8 cellular contexts compared by ENCODE assay signal in genomic region chr12:120230326-120230973, GRCh38. TPM values are rescaled to one million over a fixed set of nuclear protein-coding genes. Genes with fewer than 3 reads are reported as not detected.
DNase-seq lines count a peak whose midpoint lies in the region; ATAC-seq and TF ChIP-seq lines count a peak whose summit lies in the region.

No MANE protein-coding gene starts in this region.

- ATAC-seq in Panc1 (peak; percentile 32), HG03378 (IDR thresholded peaks at IDR 0.05; ENCODE audit: unreplicated experiment) (no peak), GM19023 (IDR thresholded peaks at IDR 0.05; ENCODE audit: unreplicated experiment) (no peak)

- H3K27ac ChIP-seq in Panc1 (ENCODE audit: low read length) = peak overlapping the region; percentile 100
- peak overlapping the region; percentile 100 for H3K27ac ChIP-seq in mesendoderm (ENCODE audit: low read depth, low read length)
- peak overlapping the region; percentile 85 for H3K27ac ChIP-seq in vagina

- no TSS peak for BruUV-seq in Panc1 (replicated peaks; lab: Mats Ljungman, UMichigan)

- DNase-seq in DMS53 (lab: John Stamatoyannopoulos, UW) (peak; percentile 30), DMS53 treated with DMSO at 0.1 percent for 48 hours (lab: John Stamatoyannopoulos, UW; ENCODE audit: unreplicated experiment) (no peak), Panc1 (ENCODE audit: low read depth, low spot score) (no peak), ecto neural progenitor cell (ENCODE audit: low spot score) (peak; percentile 85), mesendoderm (peak; percentile 100), vagina (ENCODE audit: extremely low spot score in 2 of 2) (peak in 1 of 2 donors; percentile 95)

- no peak overlapping the region for H2BK15ac ChIP-seq in mesendoderm (replicated peaks; ENCODE audit: low read depth)

- H3K9ac ChIP-seq in mesendoderm (ENCODE audit: low read length) = peak overlapping the region; percentile 90

- H4K5ac ChIP-seq in mesendoderm (ENCODE audit: low read length) = peak overlapping the region; percentile 72

- TF ChIP-seq POLR2A in vagina (IDR thresholded peaks at IDR 0.05) = no peak

- no peaks in the 10 kb centered on the region for H3K9me3 ChIP-seq in Panc1 (ENCODE audit: control insufficient read depth, insufficient read depth, low read depth, low read length)
- H3K9me3 ChIP-seq in vagina = no peaks in the 10 kb centered on the region

- H3K27me3 ChIP-seq in Panc1 (ENCODE audit: control insufficient read depth, insufficient read depth, low read length) (no peaks in the 10 kb centered on the region), mesendoderm (ENCODE audit: insufficient read depth, low read length, poor library complexity) (no peaks in the 10 kb centered on the region), vagina (no peaks in the 10 kb centered on the region)

- H3K18ac ChIP-seq in mesendoderm (ENCODE audit: low read length) = peak overlapping the region; percentile 99

- H3K79me1 ChIP-seq in mesendoderm (ENCODE audit: low read length) = peaks cover 16% of the 10 kb centered on the region

- peak overlapping the region; percentile 99 for H3K4ac ChIP-seq in mesendoderm (ENCODE audit: low read depth, low read length)

- H2AK5ac ChIP-seq in mesendoderm (ENCODE audit: low read length) = peak overlapping the region; percentile 99

- H3K4me1 ChIP-seq in Panc1 (ENCODE audit: control insufficient read depth, insufficient read depth, low read length) (peaks cover 99% of the 10 kb centered on the region), mesendoderm (ENCODE audit: control insufficient read depth, low read depth, low read length) (peaks cover 61% of the 10 kb centered on the region), vagina (peaks cover 92% of the 10 kb centered on the region)

- H3K36me3 ChIP-seq in Panc1 (ENCODE audit: control insufficient read depth, insufficient read depth, low read length) (peaks cover 8% of the 10 kb centered on the region), mesendoderm (ENCODE audit: control insufficient read depth, insufficient read depth, low read length) (peaks cover 6% of the 10 kb centered on the region), vagina (no peaks in the 10 kb centered on the region)

- H4K8ac ChIP-seq in mesendoderm (ENCODE audit: low read depth, low read length) = no peak overlapping the region

- peak overlapping the region; percentile 86 for H3K23ac ChIP-seq in mesendoderm (ENCODE audit: low read length)

- POLR2A ChIA-PET in Panc1 (lab: Charles Lee) = interaction anchor here (0.5 to 2.7 kb wide), 8 partner anchors 9 to 71 kb away, joined by 3 to 28 read pairs (median 6); partner anchors contain the start of genes PXN, RNU4-2 and RPLP0

- H3K4me2 ChIP-seq in mesendoderm (ENCODE audit: low read length) = peak overlapping the region; percentile 70

- H3K4me3 ChIP-seq in Panc1 (ENCODE audit: low read depth in 2 of 2, low read length in 2 of 2) (0 out of 4 replicates have a peak overlapping the region, but pooled peaks of 1 of the 2 experiments have one; percentile 7), mesendoderm (ENCODE audit: low read length) (no peak overlapping the region), vagina (peak overlapping the region in 1 of 2 donors; percentile 28)

- intact Hi-C loops in Panc1 (cut with micrococcal nuclease; ENCODE audit: unreplicated experiment) (no loop called here), vagina (cut with DNase I) (no loop called here)

- CTCF ChIA-PET in Panc1 (lab: Charles Lee) = interaction anchor here (0.5 to 3.2 kb wide), 6 partner anchors 9 to 1996 kb away, joined by 3 to 15 read pairs (median 5); partner anchors contain the start of genes DIABLO, PXN and RNU4-2

- no CpG with 5 or more reads among the region's 9 CpGs for WGBS in mesendoderm (ENCODE audit: extremely low coverage, insufficient coverage, low lambda C conversion rate)

- in situ Hi-C loops in Panc1 (cut with HindIII; ENCODE audit: low pct_unique_long_range_greater_than_20kb, low sequenced_read_pairs) = no loop called here

- no peak for TF ChIP-seq CTCF in Panc1 (IDR thresholded peaks at IDR 0.05)
- no peak for TF ChIP-seq CTCF in vagina (IDR thresholded peaks at IDR 0.05)

- H2BK5ac ChIP-seq in mesendoderm (ENCODE audit: low read length) = peak overlapping the region; percentile 100

- H3K79me2 ChIP-seq in mesendoderm (ENCODE audit: control insufficient read depth, insufficient read depth, low read length) = peaks cover 60% of the 10 kb centered on the region

- H3K56ac ChIP-seq in mesendoderm (ENCODE audit: low read length) = peak overlapping the region; percentile 97

- peak overlapping the region; percentile 100 for H2BK120ac ChIP-seq in mesendoderm (ENCODE audit: low read depth, low read length)

RNA-seq across cellular contexts. Expression of gene RPLP0, which starts 29.5 kb away (rescaled TPM):
- total RNA-seq in Panc1 (2021; ENCODE audit: unreplicated experiment) (2,628 TPM), vagina (2,837 TPM)
- 4,062 TPM for polyA plus RNA-seq in Panc1 (2012; ENCODE audit: insufficient read length)
- polyA plus RNA-seq in mesendoderm (2013, experiment 1 of 2) = 3,852 TPM
- polyA plus RNA-seq in mesendoderm (2013, experiment 2 of 2) = 3,764 TPM

RNA-seq across cellular contexts. Expression of gene PXN, which starts 35.1 kb away (rescaled TPM):
- total RNA-seq in Panc1 (2021; ENCODE audit: unreplicated experiment) = 484 TPM
- 478 TPM for polyA plus RNA-seq in Panc1 (2012; ENCODE audit: insufficient read length)
- polyA plus RNA-seq in mesendoderm (2013, experiment 1 of 2) = 147 TPM
- polyA plus RNA-seq in mesendoderm (2013, experiment 2 of 2) = 148 TPM
- 95.3 TPM for total RNA-seq in vagina

RNA-seq across cellular contexts. Expression of gene GCN1, which starts 35.9 kb away (rescaled TPM):
- 175 TPM for total RNA-seq in Panc1 (2021; ENCODE audit: unreplicated experiment)
- polyA plus RNA-seq in Panc1 (2012; ENCODE audit: insufficient read length) = 125 TPM
- polyA plus RNA-seq in mesendoderm (2013, experiment 1 of 2) = 33.6 TPM
- polyA plus RNA-seq in mesendoderm (2013, experiment 2 of 2) = 32.3 TPM
- total RNA-seq in vagina = 62.6 TPM

Comparison
In these comparisons a context has a peak if more than half of its experiments do, and no peak if none do; other contexts are left out.
1. DNase-seq: peak in DMS53 (single experiment), ecto neural progenitor cell (single experiment) and mesendoderm (single experiment); none in DMS53 treated with DMSO at 0.1 percent for 48 hours (single experiment) and Panc1 (single experiment).
2. Peak in every context shown above with its lines, with median percentiles within 50 percentile points of each other: H3K27ac ChIP-seq.